ENCODE assay signal across 15 cellular contexts in genomic region chr11:115626414-115626813, GRCh38.
DNase-seq lines count a peak whose midpoint lies in the region; ATAC-seq, FAIRE-seq and TF ChIP-seq lines count a peak whose summit lies in the region.
"Had no signal": no experiment of that assay in that cellular context is flagged by ENCODE, and none has a peak within 500 bp of the region (broad histone marks: within the 10 kb centered on the region; RNA-seq: fewer than 3 reads in every experiment).

No MANE protein-coding gene starts in this region.

- H3K27ac Mint-ChIP-seq in astrocyte (ENCODE audit: unreplicated experiment): no peak overlapping the region
- H3K27ac Mint-ChIP-seq: CD4-positive, CD25-positive, alpha-beta regulatory T cell had no signal

- H3K36me3 ChIP-seq in right lobe of liver: no peaks in the 10 kb centered on the region
- no peaks in the 10 kb centered on the region for H3K36me3 ChIP-seq in HepG2 (replicated peaks in 1 of 2; ENCODE audit: control insufficient read depth in 1 of 2, insufficient read depth in 2 of 2, low read length in 2 of 2)
- H3K36me3 ChIP-seq in astrocyte (ENCODE audit: insufficient read depth, low read length): no peaks in the 10 kb centered on the region
- H3K36me3 ChIP-seq in mesenchymal stem cell (ENCODE audit: control insufficient read depth in 1 of 2, insufficient read depth in 2 of 2, low read depth in 1 of 2, low read length in 2 of 2): no peaks in the 10 kb centered on the region
- no peaks in the 10 kb centered on the region for H3K36me3 ChIP-seq in mesendoderm (ENCODE audit: control insufficient read depth, insufficient read depth, low read length)
- H3K36me3 ChIP-seq: BLaER1 treated with 17β-estradiol and CSF1 and Interleukin-3, amounts not matched to agents 10 nM and 100 nM had no signal

- no peak for TF ChIP-seq RAD21 in HepG2 (CRISPR knock-in tag; IDR thresholded peaks at IDR 0.05)

- no peak overlapping the region for H4K91ac ChIP-seq in mesenchymal stem cell (ENCODE audit: low read length)

- no peak overlapping the region for H3K14ac ChIP-seq in mesenchymal stem cell (ENCODE audit: low read length in 2 of 2)

- H2BK5ac ChIP-seq in mesenchymal stem cell (ENCODE audit: low read depth, low read length, poor library complexity, severe bottlenecking) (no peak overlapping the region), mesendoderm (ENCODE audit: low read length) (no peak overlapping the region)

- no peak overlapping the region for H4K5ac ChIP-seq in mesendoderm (ENCODE audit: low read length)

- H3K18ac ChIP-seq in mesenchymal stem cell (ENCODE audit: low read depth in 1 of 2, low read length in 2 of 2) (no peak overlapping the region), mesendoderm (ENCODE audit: low read length) (no peak overlapping the region)

- H3K79me1 ChIP-seq in mesenchymal stem cell (replicated peaks; ENCODE audit: low read length, poor library complexity, severe bottlenecking): no peaks in the 10 kb centered on the region
- H3K79me1 ChIP-seq in mesendoderm (ENCODE audit: low read length): no peaks in the 10 kb centered on the region

- CTCF ChIA-PET in HepG2 (lab: Yijun Ruan, JAX; ENCODE audit: low intra/inter-chr PET ratio, low total read pairs): no interaction called here

- H2BK120ac ChIP-seq in mesenchymal stem cell (ENCODE audit: low read depth, low read length) (no peak overlapping the region), mesendoderm (ENCODE audit: low read depth, low read length) (no peak overlapping the region)

- H3K4me3 Mint-ChIP-seq in astrocyte (ENCODE audit: unreplicated experiment): no peak overlapping the region
- H3K4me3 Mint-ChIP-seq: CD4-positive, CD25-positive, alpha-beta regulatory T cell had no signal

- H2AFZ ChIP-seq in HepG2 (ENCODE audit: low read length) (no peak overlapping the region), astrocyte (ENCODE audit: low read depth, low read length) (no peak overlapping the region), mesenchymal stem cell (ENCODE audit: low read depth, low read length) (no peak overlapping the region)

- H3K9ac ChIP-seq in HepG2 (ENCODE audit: insufficient read depth, low read depth, low read length) (no peak overlapping the region), astrocyte (ENCODE audit: low read length) (no peak overlapping the region), mesenchymal stem cell (ENCODE audit: low read length) (no peak overlapping the region), mesendoderm (ENCODE audit: low read length) (no peak overlapping the region)
- H3K9ac ChIP-seq: BLaER1 treated with 17β-estradiol and CSF1 and Interleukin-3, amounts not matched to agents 10 nM and 100 nM had no signal

- peak; percentile 28 to 84 (median 59) for ATAC-seq in right lobe of liver
- ATAC-seq in HepG2: no peak
- ATAC-seq in HG02884 (IDR thresholded peaks at IDR 0.05; ENCODE audit: unreplicated experiment): no peak
- ATAC-seq: GM12878 had no signal

- WGBS in right lobe of liver (ENCODE audit: insufficient coverage, low coverage, low lambda C conversion rate, missing lambda C conversion rate): 41% methylated on average over 2 of the region's 2 CpGs
- WGBS in HepG2 (ENCODE audit: low lambda C conversion rate): 3% methylated on average over 2 of the region's 2 CpGs
- 84% methylated on average over 2 of the region's 2 CpGs for WGBS in mesenchymal stem cell
- WGBS in mesendoderm (ENCODE audit: extremely low coverage, insufficient coverage, low lambda C conversion rate): no CpG with 5 or more reads among the region's 2 CpGs

- no peak overlapping the region for H3K27ac ChIP-seq in right lobe of liver
- no peak overlapping the region for H3K27ac ChIP-seq in HepG2 (ENCODE audit: extremely low read length, insufficient read depth, low read length)
- no peak overlapping the region for H3K27ac ChIP-seq in astrocyte (ENCODE audit: low read depth, low read length)
- no peak overlapping the region for H3K27ac ChIP-seq in mesenchymal stem cell (ENCODE audit: low read length, poor library complexity, severe bottlenecking)
- H3K27ac ChIP-seq in mesendoderm (ENCODE audit: low read depth, low read length): no peak overlapping the region
- H3K27ac ChIP-seq: BLaER1 treated with 17β-estradiol and CSF1 and Interleukin-3, amounts not matched to agents 10 nM and 100 nM had no signal

- TF ChIP-seq EP300 in HepG2 (IDR thresholded peaks at IDR 0.05; ENCODE audit: low read depth in 2 of 2, low read length in 2 of 2) (no peak), HepG2 (CRISPR knock-in tag; IDR thresholded peaks at IDR 0.05; ENCODE audit: borderline replicate concordance) (no peak)

- no peaks in the 10 kb centered on the region for H3K79me2 ChIP-seq in HepG2 (ENCODE audit: insufficient read depth, low read length)
- no peaks in the 10 kb centered on the region for H3K79me2 ChIP-seq in astrocyte (ENCODE audit: insufficient read depth, low read length)
- no peaks in the 10 kb centered on the region for H3K79me2 ChIP-seq in mesendoderm (ENCODE audit: control insufficient read depth, insufficient read depth, low read length)

- H3K4me3 ChIP-seq in right lobe of liver (no peak overlapping the region), HepG2 (replicated peaks in 1 of 3; ENCODE audit: insufficient read depth in 1 of 3, low read depth in 2 of 3, low read length in 3 of 3) (no peak overlapping the region), astrocyte (ENCODE audit: insufficient read depth, low read depth, low read length) (no peak overlapping the region), mesenchymal stem cell (ENCODE audit: insufficient read depth in 1 of 2, low read depth in 1 of 2, low read length in 2 of 2) (no peak overlapping the region), mesendoderm (ENCODE audit: low read length) (no peak overlapping the region)
- H3K4me3 ChIP-seq: BLaER1 treated with 17β-estradiol and CSF1 and Interleukin-3, amounts not matched to agents 10 nM and 100 nM; GM12878 had no signal

- H3K4me1 ChIP-seq in right lobe of liver: no peaks in the 10 kb centered on the region
- peaks cover 8% of the 10 kb centered on the region for H3K4me1 ChIP-seq in HepG2 (ENCODE audit: insufficient read depth, low read length)
- H3K4me1 ChIP-seq in astrocyte (ENCODE audit: insufficient read depth, low read length): peaks cover 21% of the 10 kb centered on the region
- peaks cover 10% of the 10 kb centered on the region for H3K4me1 ChIP-seq in mesenchymal stem cell (ENCODE audit: control insufficient read depth, insufficient read depth, low read depth, low read length)
- peaks cover 2% of the 10 kb centered on the region for H3K4me1 ChIP-seq in mesendoderm (ENCODE audit: control insufficient read depth, low read depth, low read length)

- H4K20me1 ChIP-seq in HepG2 (ENCODE audit: insufficient read depth, low read length) (no peaks in the 10 kb centered on the region), astrocyte (ENCODE audit: insufficient read depth, low read length) (no peaks in the 10 kb centered on the region)
- H4K20me1 ChIP-seq: BLaER1 treated with 17β-estradiol and CSF1 and Interleukin-3, amounts not matched to agents 10 nM and 100 nM had no signal

- intact Hi-C loops in right lobe of liver (cut with DNase I) (no loop called here), HepG2 (cut with micrococcal nuclease; ENCODE audit: unreplicated experiment) (no loop called here)

- H2BK15ac ChIP-seq in mesenchymal stem cell (ENCODE audit: low read depth, poor library complexity, severe bottlenecking) (no peak overlapping the region), mesendoderm (replicated peaks; ENCODE audit: low read depth) (no peak overlapping the region)

- FAIRE-seq in HepG2 (lab: Jason Lieb, UNC) (no peak), astrocyte (lab: Jason Lieb, UNC) (peak; percentile 41)
- FAIRE-seq: GM12878, GM18507, H54 had no signal

- H2AK5ac ChIP-seq in mesenchymal stem cell (ENCODE audit: low read length, severe bottlenecking) (peak overlapping the region; percentile 74), mesendoderm (ENCODE audit: low read length) (no peak overlapping the region)

- no peaks in the 10 kb centered on the region for H3K36me3 Mint-ChIP-seq in astrocyte (ENCODE audit: low read depth, unreplicated experiment)
- H3K36me3 Mint-ChIP-seq: CD4-positive, CD25-positive, alpha-beta regulatory T cell had no signal

- no peak overlapping the region for H4K8ac ChIP-seq in mesenchymal stem cell (ENCODE audit: low read length)
- H4K8ac ChIP-seq in mesendoderm (ENCODE audit: low read depth, low read length): no peak overlapping the region

- TF ChIP-seq POLR2A in right lobe of liver (IDR thresholded peaks at IDR 0.05): no peak
- no peak for TF ChIP-seq POLR2A in HepG2 (IDR thresholded peaks at IDR 0.05; ENCODE audit: insufficient read depth in 1 of 2, low read depth in 2 of 2, low read length in 2 of 2)

- no peak overlapping the region for H2BK12ac ChIP-seq in mesenchymal stem cell (ENCODE audit: low read length in 2 of 2)

- POLR2A ChIA-PET in HepG2 (lab: Yijun Ruan, JAX): no interaction called here

- no peak overlapping the region for H3K23ac ChIP-seq in mesenchymal stem cell (ENCODE audit: low read length in 2 of 2)
- H3K23ac ChIP-seq in mesendoderm (ENCODE audit: low read length): no peak overlapping the region

- in situ Hi-C loops in HepG2 (cut with HindIII; ENCODE audit: extremely low pct_ligation_motif_present, low pct_unique_long_range_greater_than_20kb): no loop called here

- H3K4me2 ChIP-seq in HepG2 (ENCODE audit: low read depth, low read length): no peak overlapping the region
- no peak overlapping the region for H3K4me2 ChIP-seq in astrocyte (ENCODE audit: low read length)
- H3K4me2 ChIP-seq in mesenchymal stem cell (ENCODE audit: low read length, poor library complexity, severe bottlenecking): no peak overlapping the region
- H3K4me2 ChIP-seq in mesendoderm (ENCODE audit: low read length): no peak overlapping the region
- H3K4me2 ChIP-seq: BLaER1 treated with 17β-estradiol and CSF1 and Interleukin-3, amounts not matched to agents 10 nM and 100 nM had no signal

- BruUV-seq in HepG2 (replicated peaks; lab: Mats Ljungman, UMichigan): no TSS peak

- H3K56ac ChIP-seq in mesendoderm (ENCODE audit: low read length): no peak overlapping the region

- H3K9me3 Mint-ChIP-seq in astrocyte (ENCODE audit: unreplicated experiment): no peaks in the 10 kb centered on the region

- TF ChIP-seq CTCF in right lobe of liver (IDR thresholded peaks at IDR 0.05): no peak
- TF ChIP-seq CTCF in HepG2 (CRISPR knock-in tag; IDR thresholded peaks at IDR 0.05): no peak
- no peak for TF ChIP-seq CTCF in astrocyte (IDR thresholded peaks at IDR 0.05; ENCODE audit: insufficient read depth, low read depth, low read length)

- peaks cover 41% of the 10 kb centered on the region for H3K4me1 Mint-ChIP-seq in astrocyte (ENCODE audit: low read depth, unreplicated experiment)
- H3K4me1 Mint-ChIP-seq: CD4-positive, CD25-positive, alpha-beta regulatory T cell had no signal

- H3K4ac ChIP-seq in mesenchymal stem cell (ENCODE audit: low read depth in 1 of 2, low read length in 2 of 2) (no peak overlapping the region), mesendoderm (ENCODE audit: low read depth, low read length) (no peak overlapping the region)

- peaks cover 2% of the 10 kb centered on the region for H3K27me3 Mint-ChIP-seq in astrocyte (ENCODE audit: low read depth, unreplicated experiment)

- DNase-seq in right lobe of liver (no peak), HepG2 (ENCODE audit: low spot score) (no peak), astrocyte (ENCODE audit: low read depth) (peak; percentile 56), mesenchymal stem cell (no peak), mesendoderm (no peak), T-helper 2 cell (no peak)
- DNase-seq: 8988T; ACHN; CD4-positive, CD25-positive, alpha-beta regulatory T cell; DMS79 had no signal

- H3K27me3 ChIP-seq in right lobe of liver: no peaks in the 10 kb centered on the region
- H3K27me3 ChIP-seq in HepG2 (ENCODE audit: control insufficient read depth in 1 of 2, insufficient read depth in 2 of 2, low read length in 2 of 2): peaks cover 0 to 13% of the 10 kb centered on the region in 2 experiments; a peak in 2 of 5 replicates
- H3K27me3 ChIP-seq in astrocyte (ENCODE audit: insufficient read depth, low read length): peaks cover 9% of the 10 kb centered on the region
- peaks cover 0 to 74% of the 10 kb centered on the region in 2 experiments for H3K27me3 ChIP-seq in mesenchymal stem cell (ENCODE audit: control insufficient read depth in 1 of 2, insufficient read depth in 1 of 2, low read length in 2 of 2)
- no peaks in the 10 kb centered on the region for H3K27me3 ChIP-seq in mesendoderm (ENCODE audit: insufficient read depth, low read length, poor library complexity)
- H3K27me3 ChIP-seq: BLaER1 treated with 17β-estradiol and CSF1 and Interleukin-3, amounts not matched to agents 10 nM and 100 nM had no signal

- H3K9me3 ChIP-seq in right lobe of liver (no peaks in the 10 kb centered on the region), HepG2 (ENCODE audit: low read length) (no peaks in the 10 kb centered on the region), astrocyte (ENCODE audit: insufficient read depth, low read depth, low read length) (no peaks in the 10 kb centered on the region), mesenchymal stem cell (ENCODE audit: control insufficient read depth, low read length) (peaks cover 4% of the 10 kb centered on the region)
- H3K9me3 ChIP-seq: BLaER1 treated with 17β-estradiol and CSF1 and Interleukin-3, amounts not matched to agents 10 nM and 100 nM had no signal

Comparison
In these comparisons a context has a peak if more than half of its experiments do, and no peak if none do; other contexts are left out.
1. ATAC-seq: peak in right lobe of liver (4 of 4); none in HepG2 (single experiment) and HG02884 (single experiment).